ENCODE assay signal across 27 cellular contexts in genomic region chr7:101401390-101402080, GRCh38. TPM values are rescaled to one million over a fixed set of nuclear protein-coding genes. Genes with fewer than 3 reads are reported as not detected.
DNase-seq lines count a peak whose midpoint lies in the region; ATAC-seq, FAIRE-seq and TF ChIP-seq lines count a peak whose summit lies in the region.
"Had no signal": no experiment of that assay in that cellular context is flagged by ENCODE, and none has a peak within 500 bp of the region (broad histone marks: within the 10 kb centered on the region; RNA-seq: fewer than 3 reads in every experiment).

No MANE protein-coding gene starts in this region.

- no peak for TF ChIP-seq EP300 in HepG2 (IDR thresholded peaks at IDR 0.05; ENCODE audit: low read depth in 2 of 2, low read length in 2 of 2)
- TF ChIP-seq EP300 in HepG2 (CRISPR knock-in tag; IDR thresholded peaks at IDR 0.05; ENCODE audit: borderline replicate concordance) = no peak
- TF ChIP-seq EP300 in K562 (IDR thresholded peaks at IDR 0.05; ENCODE audit: low read length) = no peak
- no peak for TF ChIP-seq EP300 in gastroesophageal sphincter (IDR thresholded peaks at IDR 0.05)

- H3K9ac ChIP-seq in HepG2 (ENCODE audit: insufficient read depth, low read depth, low read length) (no peak overlapping the region), K562 (ENCODE audit: insufficient read depth in 1 of 2, low read depth in 2 of 2, low read length in 2 of 2) (no peak overlapping the region), mesendoderm (ENCODE audit: low read length) (no peak overlapping the region)

- H3K27me3 ChIP-seq in HepG2 (ENCODE audit: control insufficient read depth in 1 of 2, insufficient read depth in 2 of 2, low read length in 2 of 2) (no peaks in the 10 kb centered on the region), right lobe of liver (no peaks in the 10 kb centered on the region), K562 (ENCODE audit: control insufficient read depth in 2 of 2, insufficient read depth in 2 of 2, low read length in 2 of 2) (peaks cover 29 to 65% of the 10 kb centered on the region in 2 experiments), mesendoderm (ENCODE audit: insufficient read depth, low read length, poor library complexity) (no peaks in the 10 kb centered on the region), gastroesophageal sphincter (peaks cover 85% of the 10 kb centered on the region)
- H3K27me3 ChIP-seq: adrenal gland had no signal

- H2AFZ ChIP-seq in HepG2 (ENCODE audit: low read length) = no peak overlapping the region
- no peak overlapping the region for H2AFZ ChIP-seq in K562 (ENCODE audit: low read depth, low read length)

- no peak overlapping the region for H4K5ac ChIP-seq in mesendoderm (ENCODE audit: low read length)

- H3K36me3 ChIP-seq in HepG2 (replicated peaks in 1 of 2; ENCODE audit: control insufficient read depth in 1 of 2, insufficient read depth in 2 of 2, low read length in 2 of 2) (no peaks in the 10 kb centered on the region), right lobe of liver (no peaks in the 10 kb centered on the region), K562 (ENCODE audit: control insufficient read depth, insufficient read depth, low read length) (no peaks in the 10 kb centered on the region), mesendoderm (ENCODE audit: control insufficient read depth, insufficient read depth, low read length) (no peaks in the 10 kb centered on the region), gastroesophageal sphincter (no peaks in the 10 kb centered on the region)
- H3K36me3 ChIP-seq: adrenal gland, spleen had no signal

- TF ChIP-seq RAD21 in HepG2 (CRISPR knock-in tag; IDR thresholded peaks at IDR 0.05) (no peak), K562 (CRISPR knock-in tag; conservative IDR thresholded peaks at IDR 0.05 in 1 of 2, IDR thresholded peaks at IDR 0.05 in 1 of 2) (no peak)

- no peak overlapping the region for H2BK15ac ChIP-seq in mesendoderm (replicated peaks; ENCODE audit: low read depth)

- 75% methylated on average over 7 of the region's 7 CpGs for WGBS in HepG2 (ENCODE audit: low lambda C conversion rate)
- WGBS in right lobe of liver (ENCODE audit: insufficient coverage, low coverage, low lambda C conversion rate, missing lambda C conversion rate) = 66% methylated on average over 4 of the region's 7 CpGs
- WGBS in K562 (ENCODE audit: insufficient coverage, low coverage, missing lambda C conversion rate) = 1% methylated on average over 7 of the region's 7 CpGs
- no CpG with 5 or more reads among the region's 7 CpGs for WGBS in mesendoderm (ENCODE audit: extremely low coverage, insufficient coverage, low lambda C conversion rate)
- 29 to 50% methylated on average over 1 to 6 of the region's 7 CpGs for WGBS in gastroesophageal sphincter (ENCODE audit: low coverage in 1 of 2), 2 donors

- no peak overlapping the region for H2AK5ac ChIP-seq in mesendoderm (ENCODE audit: low read length)

- no peak for TF ChIP-seq POLR2A in HepG2 (IDR thresholded peaks at IDR 0.05; ENCODE audit: insufficient read depth in 1 of 2, low read depth in 2 of 2, low read length in 2 of 2)
- TF ChIP-seq POLR2A in right lobe of liver (IDR thresholded peaks at IDR 0.05) = no peak
- TF ChIP-seq POLR2A in K562 (conservative IDR thresholded peaks at IDR 0.05) = no peak
- TF ChIP-seq POLR2A in gastroesophageal sphincter (IDR thresholded peaks at IDR 0.05) = no peak

- H2BK120ac ChIP-seq in mesendoderm (ENCODE audit: low read depth, low read length) = no peak overlapping the region

- TF ChIP-seq CTCF in HepG2 (CRISPR knock-in tag; IDR thresholded peaks at IDR 0.05) (no peak), right lobe of liver (IDR thresholded peaks at IDR 0.05) (no peak), K562 (IDR thresholded peaks at IDR 0.05 in 2 of 3, conservative IDR thresholded peaks at IDR 0.05 in 1 of 3; ENCODE audit: insufficient read depth in 2 of 3, low read depth in 1 of 3, low read length in 3 of 3) (no peak), gastroesophageal sphincter (IDR thresholded peaks at IDR 0.05) (no peak)

- DNase-seq in HepG2 (ENCODE audit: low spot score) (no peak), right lobe of liver (no peak), K562 (ENCODE audit: extremely low read depth in 1 of 4, low spot score in 3 of 4) (no peak), mesendoderm (no peak), urothelium cell line (ENCODE audit: low spot score) (no peak)
- no peak for DNase-seq in stimulated activated CD4-positive, alpha-beta T cell treated with anti-CD3 and anti-CD28 coated beads, Interleukin-4, amount 100 ng/mL, for 24 hours
- DNase-seq: activated CD4-positive, alpha-beta T cell treated with anti-CD3 and anti-CD28 coated beads, Interleukin-2, amount 50 U/mL, for 1 hour; activated gamma-delta T cell treated with Interleukin-2 at 50 U/mL for 16 hours; activated T-cell treated with anti-CD3 and anti-CD28 coated beads for 4 hours; KG1; naive thymus-derived CD8-positive, alpha-beta T cell; NCI-H2029; NCI-H446; spleen; stimulated activated CD8-positive, alpha-beta memory T cell treated with anti-CD3 and anti-CD28 coated beads, Interleukin-4, amount 100 ng/mL, for 48 hours; T-cell had no signal

- H3K4me1 ChIP-seq in HepG2 (ENCODE audit: insufficient read depth, low read length) (peaks cover 32% of the 10 kb centered on the region), right lobe of liver (no peaks in the 10 kb centered on the region), K562 (replicated peaks in 1 of 2; ENCODE audit: control insufficient read depth in 2 of 2, insufficient read depth in 2 of 2, low read length in 2 of 2) (peaks cover 0 to 3% of the 10 kb centered on the region in 2 experiments; a peak in 1 of 5 replicates), mesendoderm (ENCODE audit: control insufficient read depth, low read depth, low read length) (peaks cover 2% of the 10 kb centered on the region), gastroesophageal sphincter (peaks cover 0 to 9% (median 4%) of the 10 kb centered on the region in 3 donors)
- H3K4me1 ChIP-seq: adrenal gland had no signal

- peak overlapping the region; percentile 0 for H3K4ac ChIP-seq in mesendoderm (ENCODE audit: low read depth, low read length)

- H3K4me2 ChIP-seq in HepG2 (ENCODE audit: low read depth, low read length) (no peak overlapping the region), K562 (ENCODE audit: insufficient read depth, low read length) (no peak overlapping the region), mesendoderm (ENCODE audit: low read length) (peak overlapping the region; percentile 19)

- in situ Hi-C loops in HepG2 (cut with HindIII; ENCODE audit: extremely low pct_ligation_motif_present, low pct_unique_long_range_greater_than_20kb) (no loop called here), K562 (cut with MboI) (no loop called here)

- H3K79me2 ChIP-seq in HepG2 (ENCODE audit: insufficient read depth, low read length) (no peaks in the 10 kb centered on the region), K562 (ENCODE audit: control insufficient read depth, insufficient read depth, low read length) (no peaks in the 10 kb centered on the region), mesendoderm (ENCODE audit: control insufficient read depth, insufficient read depth, low read length) (no peaks in the 10 kb centered on the region)

- H3K56ac ChIP-seq in mesendoderm (ENCODE audit: low read length) = peak overlapping the region; percentile 1

- H3K79me1 ChIP-seq in mesendoderm (ENCODE audit: low read length) = peaks cover 7% of the 10 kb centered on the region

- no peaks in the 10 kb centered on the region for H3K9me1 ChIP-seq in K562 (ENCODE audit: control insufficient read depth, insufficient read depth, low read length)

- H4K8ac ChIP-seq in mesendoderm (ENCODE audit: low read depth, low read length) = no peak overlapping the region

- H3K9me3 ChIP-seq in HepG2 (ENCODE audit: low read length) = no peaks in the 10 kb centered on the region
- no peaks in the 10 kb centered on the region for H3K9me3 ChIP-seq in right lobe of liver
- H3K9me3 ChIP-seq in K562 (replicated peaks; ENCODE audit: control insufficient read depth, insufficient read depth, low read depth, low read length) = no peaks in the 10 kb centered on the region
- peaks cover 0 to 5% (median 0%) of the 10 kb centered on the region in 3 donors for H3K9me3 ChIP-seq in gastroesophageal sphincter
- H3K9me3 ChIP-seq: adrenal gland, spleen had no signal

- ATAC-seq in HepG2 = no peak; the same call in 2 of the 3 replicates
- no peak for ATAC-seq in right lobe of liver
- ATAC-seq in K562 = no peak
- ATAC-seq in gastroesophageal sphincter = no peak
- no peak for ATAC-seq in HG03469 (IDR thresholded peaks at IDR 0.05; ENCODE audit: unreplicated experiment)
- ATAC-seq: naive thymus-derived CD8-positive, alpha-beta T cell; Right ventricle myocardium inferior; T-cell had no signal

- no peak for FAIRE-seq in HepG2 (lab: Jason Lieb, UNC)
- FAIRE-seq in K562 (lab: Jason Lieb, UNC) = no peak
- peak; percentile 83 for FAIRE-seq in urothelium cell line (lab: Jason Lieb, UNC)
- FAIRE-seq: D721Med, H54, islet of Langerhans had no signal

- BruUV-seq in HepG2 (replicated peaks; lab: Mats Ljungman, UMichigan) (no TSS peak), K562 (replicated peaks; lab: Mats Ljungman, UMichigan) (no TSS peak)

- H3K4me3 ChIP-seq in HepG2 (replicated peaks in 1 of 3; ENCODE audit: insufficient read depth in 1 of 3, low read depth in 2 of 3, low read length in 3 of 3) (no peak overlapping the region), right lobe of liver (no peak overlapping the region), K562 (no peak overlapping the region), mesendoderm (ENCODE audit: low read length) (no peak overlapping the region), gastroesophageal sphincter (no peak overlapping the region)
- H3K4me3 ChIP-seq: lung, spleen had no signal

- CTCF ChIA-PET in HepG2 (lab: Yijun Ruan, JAX; ENCODE audit: low intra/inter-chr PET ratio, low total read pairs) = no interaction called here
- CTCF ChIA-PET in K562 (lab: Yijun Ruan, JAX; ENCODE audit: low intra/inter-chr PET ratio) = interaction anchor here (0.6 kb wide), 1 partner anchor 321 kb away, joined by 3 read pairs; no protein-coding TSS in a partner anchor

- peak overlapping the region; percentile 33 for H2BK5ac ChIP-seq in mesendoderm (ENCODE audit: low read length)

- intact Hi-C loops in HepG2 (cut with micrococcal nuclease; ENCODE audit: unreplicated experiment) = no loop called here
- intact Hi-C loops in right lobe of liver (cut with DNase I) = no loop called here
- intact Hi-C loops in K562 (cut with micrococcal nuclease) = no loop called here

- H3K18ac ChIP-seq in mesendoderm (ENCODE audit: low read length) = peak overlapping the region; percentile 39

- H3K27ac ChIP-seq in HepG2 (ENCODE audit: extremely low read length, insufficient read depth, low read length) = no peak overlapping the region
- no peak overlapping the region for H3K27ac ChIP-seq in right lobe of liver
- no peak overlapping the region for H3K27ac ChIP-seq in K562 (ENCODE audit: extremely low read depth, low read depth, low read length)
- H3K27ac ChIP-seq in mesendoderm (ENCODE audit: low read depth, low read length) = peak overlapping the region; percentile 77
- no peak overlapping the region for H3K27ac ChIP-seq in gastroesophageal sphincter
- H3K27ac ChIP-seq: spleen had no signal

- H4K20me1 ChIP-seq in HepG2 (ENCODE audit: insufficient read depth, low read length) = no peaks in the 10 kb centered on the region
- peaks cover 13% of the 10 kb centered on the region; the same call in 1 of the 2 replicates for H4K20me1 ChIP-seq in K562 (replicated peaks; ENCODE audit: control insufficient read depth, insufficient read depth, low read length)

- POLR2A ChIA-PET in HepG2 (lab: Yijun Ruan, JAX) (no interaction called here), K562 (lab: Yijun Ruan, JAX) (no interaction called here)

- no peak overlapping the region for H3K23ac ChIP-seq in mesendoderm (ENCODE audit: low read length)

RNA-seq across cellular contexts. Expression of gene COL26A1, which starts 38.9 kb away (rescaled TPM):
- 3.9 and 9.2 TPM in 2 replicates for total RNA-seq in HepG2 (2016; rRNA removed; fragmentation: Illumina TruSeq; extraction: Trizol)
- 0.62 and 0.81 TPM in 2 replicates for total RNA-seq in HepG2 (2016; cell fraction: cytosol; rRNA removed; fragmentation: Illumina TruSeq; extraction: Trizol; ENCODE audit: low read depth)
- total RNA-seq in HepG2 (2016; cell fraction: insoluble cytoplasmic fraction; rRNA removed; fragmentation: Illumina TruSeq; extraction: Trizol) = 3.5 and 9.3 TPM in 2 replicates
- total RNA-seq in HepG2 (2016; cell fraction: membrane; rRNA removed; fragmentation: Illumina TruSeq; extraction: Trizol) = 1.7 and 2.1 TPM in 2 replicates
- 8.2 and 9.3 TPM in 2 replicates for total RNA-seq in HepG2 (2016; cell fraction: nucleus; rRNA removed; fragmentation: Illumina TruSeq; extraction: Trizol)
- 6.8 and 7.8 TPM in 2 replicates for polyA plus RNA-seq in HepG2 (2011; rRNA removed)
- polyA plus RNA-seq in HepG2 (2011; cell fraction: cytosol; rRNA removed) = 5.6 and 9.2 TPM in 2 replicates
- 13.0 and 14.5 TPM in 2 replicates for polyA plus RNA-seq in HepG2 (2011; cell fraction: nucleus; rRNA removed)
- 2.6 and 3.4 TPM in 2 replicates for polyA plus RNA-seq in HepG2 (2012)
- polyA plus RNA-seq in HepG2 (2016; cell fraction: cytosol; fragmentation: Illumina TruSeq; extraction: Trizol; ENCODE audit: low read depth) = 0.67 and 0.85 TPM in 2 replicates
- polyA plus RNA-seq in HepG2 (2016; cell fraction: insoluble cytoplasmic fraction; fragmentation: Illumina TruSeq; extraction: Trizol; ENCODE audit: low read depth) = 3.9 and 4.7 TPM in 2 replicates
- 1.2 and 1.4 TPM in 2 replicates for polyA plus RNA-seq in HepG2 (2016; cell fraction: membrane; fragmentation: Illumina TruSeq; extraction: Trizol; ENCODE audit: low read depth)
- 21.1 and 25.2 TPM in 2 replicates for polyA plus RNA-seq in HepG2 (2016; cell fraction: nucleus; fragmentation: Illumina TruSeq; extraction: Trizol; ENCODE audit: insufficient read depth, low read depth)
- polyA minus RNA-seq in HepG2 (2011; rRNA and poly(A)+ RNA removed; ENCODE audit: low replicate concordance) = 0.37 and 7.5 TPM in 2 replicates
- polyA minus RNA-seq in HepG2 (2011; cell fraction: cytosol; rRNA and poly(A)+ RNA removed) = 2.8 and 4.2 TPM in 2 replicates
- 1.2 and 1.5 TPM in 2 replicates for polyA minus RNA-seq in HepG2 (2011; cell fraction: nucleus; rRNA and poly(A)+ RNA removed)
- 1 to 10 TPM; 1.4 to 5.4 (median 3.0) TPM for total RNA-seq in right lobe of liver
- total RNA-seq in K562 (2011; cell fraction: chromatin; rRNA removed; ENCODE audit: low replicate concordance) = not detected in 2 replicates
- total RNA-seq in K562 (2011; cell fraction: nucleolus; rRNA removed) = not detected in 2 replicates
- total RNA-seq in K562 (2011; cell fraction: nucleoplasm; rRNA removed) = not detected in 2 replicates
- 0.05 and 0.12 TPM in 2 replicates for total RNA-seq in K562 (2014; rRNA removed)
- not detected in 2 replicates for total RNA-seq in K562 (2014; rRNA removed; fragmentation: Illumina TruSeq; extraction: Trizol)
- total RNA-seq in K562 (2015; rRNA removed; fragmentation: Illumina TruSeq; extraction: Trizol) = not detected in 2 replicates
- 0.09 and 0.16 TPM in 2 replicates for total RNA-seq in K562 (2021)
- polyA plus RNA-seq in K562 (2011; rRNA removed) = 0.04 TPM in 1 of 2 replicates, not detected in the other
- polyA plus RNA-seq in K562 (2011; cell fraction: cytosol; rRNA removed) = 0.01 TPM in 1 of 2 replicates, not detected in the other
- polyA plus RNA-seq in K562 (2011; cell fraction: nucleus; rRNA removed) = 0.07 and 0.11 TPM in 2 replicates
- polyA plus RNA-seq in K562 (2012) = 0.17 and 0.50 TPM in 2 replicates
- polyA plus RNA-seq in K562 (2014; fragmentation: Illumina TruSeq; extraction: Trizol) = 0.39 TPM in 1 of 2 replicates, not detected in the other
- not detected for polyA plus RNA-seq in K562 (2014; fragmentation: Nextera tagmentation; extraction: Ambion mirVana)
- polyA plus RNA-seq in K562 (2014; rRNA removed) = 0.04 TPM in 1 of 2 replicates, not detected in the other
- polyA minus RNA-seq in K562 (2011; rRNA and poly(A)+ RNA removed) = not detected in 2 replicates
- polyA minus RNA-seq in K562 (2011; cell fraction: cytosol; rRNA and poly(A)+ RNA removed) = not detected in 2 replicates
- not detected in 2 replicates for polyA minus RNA-seq in K562 (2011; cell fraction: nucleus; rRNA and poly(A)+ RNA removed)
- 38.5 TPM for polyA plus RNA-seq in mesendoderm (2013, experiment 1 of 2)
- 40.8 TPM for polyA plus RNA-seq in mesendoderm (2013, experiment 2 of 2)
- not detected for total RNA-seq in gastroesophageal sphincter
- total RNA-seq: cardiac septum; naive thymus-derived CD8-positive, alpha-beta T cell; pulmonary artery endothelial cell; Right ventricle myocardium inferior; subcutaneous adipose tissue had no signal
- polyA plus RNA-seq: naive thymus-derived CD8-positive, alpha-beta T cell had no signal

Comparison
In these comparisons a context has a peak if more than half of its experiments do, and no peak if none do; other contexts are left out.
1. Of the 241 proteins assayed by ChIP-seq in both HepG2 and K562: peak only in HepG2: RAD51; only in K562: HBP1, ZBTB26, ZNF263 and ZNF512; in both: none; in neither: 234; mixed calls (peak in some experiments, not most) for 2.